1 cellular context compared by ENCODE assay signal in the genomic region with DNA sequence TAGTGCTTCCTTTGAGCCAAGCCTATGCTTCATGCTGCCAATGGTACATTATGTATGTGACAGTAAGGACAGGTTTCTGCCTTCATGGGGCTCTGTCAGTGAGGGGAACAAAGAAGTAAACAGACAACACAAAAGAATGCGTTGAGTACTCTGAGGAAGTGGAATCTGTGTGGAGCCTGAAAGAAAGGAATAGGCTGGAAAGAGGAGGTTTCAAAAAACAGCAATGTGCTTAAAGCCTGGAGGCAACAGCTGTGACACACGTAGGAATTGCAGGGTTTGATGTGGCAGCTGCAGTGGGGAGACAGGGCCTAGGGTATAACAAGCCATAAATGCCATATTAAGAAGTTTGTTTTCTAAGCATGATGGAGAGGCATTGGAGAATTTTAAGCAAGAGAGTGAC.
TF ChIP-seq lines count a peak whose summit lies in the region.

No MANE protein-coding gene starts in this region.

TF ChIP-seq in GM23338, 12 proteins besides CTCF, POLR2A, EP300 and RAD21 (continued from another document):
- TF ChIP-seq, protein P1, sequence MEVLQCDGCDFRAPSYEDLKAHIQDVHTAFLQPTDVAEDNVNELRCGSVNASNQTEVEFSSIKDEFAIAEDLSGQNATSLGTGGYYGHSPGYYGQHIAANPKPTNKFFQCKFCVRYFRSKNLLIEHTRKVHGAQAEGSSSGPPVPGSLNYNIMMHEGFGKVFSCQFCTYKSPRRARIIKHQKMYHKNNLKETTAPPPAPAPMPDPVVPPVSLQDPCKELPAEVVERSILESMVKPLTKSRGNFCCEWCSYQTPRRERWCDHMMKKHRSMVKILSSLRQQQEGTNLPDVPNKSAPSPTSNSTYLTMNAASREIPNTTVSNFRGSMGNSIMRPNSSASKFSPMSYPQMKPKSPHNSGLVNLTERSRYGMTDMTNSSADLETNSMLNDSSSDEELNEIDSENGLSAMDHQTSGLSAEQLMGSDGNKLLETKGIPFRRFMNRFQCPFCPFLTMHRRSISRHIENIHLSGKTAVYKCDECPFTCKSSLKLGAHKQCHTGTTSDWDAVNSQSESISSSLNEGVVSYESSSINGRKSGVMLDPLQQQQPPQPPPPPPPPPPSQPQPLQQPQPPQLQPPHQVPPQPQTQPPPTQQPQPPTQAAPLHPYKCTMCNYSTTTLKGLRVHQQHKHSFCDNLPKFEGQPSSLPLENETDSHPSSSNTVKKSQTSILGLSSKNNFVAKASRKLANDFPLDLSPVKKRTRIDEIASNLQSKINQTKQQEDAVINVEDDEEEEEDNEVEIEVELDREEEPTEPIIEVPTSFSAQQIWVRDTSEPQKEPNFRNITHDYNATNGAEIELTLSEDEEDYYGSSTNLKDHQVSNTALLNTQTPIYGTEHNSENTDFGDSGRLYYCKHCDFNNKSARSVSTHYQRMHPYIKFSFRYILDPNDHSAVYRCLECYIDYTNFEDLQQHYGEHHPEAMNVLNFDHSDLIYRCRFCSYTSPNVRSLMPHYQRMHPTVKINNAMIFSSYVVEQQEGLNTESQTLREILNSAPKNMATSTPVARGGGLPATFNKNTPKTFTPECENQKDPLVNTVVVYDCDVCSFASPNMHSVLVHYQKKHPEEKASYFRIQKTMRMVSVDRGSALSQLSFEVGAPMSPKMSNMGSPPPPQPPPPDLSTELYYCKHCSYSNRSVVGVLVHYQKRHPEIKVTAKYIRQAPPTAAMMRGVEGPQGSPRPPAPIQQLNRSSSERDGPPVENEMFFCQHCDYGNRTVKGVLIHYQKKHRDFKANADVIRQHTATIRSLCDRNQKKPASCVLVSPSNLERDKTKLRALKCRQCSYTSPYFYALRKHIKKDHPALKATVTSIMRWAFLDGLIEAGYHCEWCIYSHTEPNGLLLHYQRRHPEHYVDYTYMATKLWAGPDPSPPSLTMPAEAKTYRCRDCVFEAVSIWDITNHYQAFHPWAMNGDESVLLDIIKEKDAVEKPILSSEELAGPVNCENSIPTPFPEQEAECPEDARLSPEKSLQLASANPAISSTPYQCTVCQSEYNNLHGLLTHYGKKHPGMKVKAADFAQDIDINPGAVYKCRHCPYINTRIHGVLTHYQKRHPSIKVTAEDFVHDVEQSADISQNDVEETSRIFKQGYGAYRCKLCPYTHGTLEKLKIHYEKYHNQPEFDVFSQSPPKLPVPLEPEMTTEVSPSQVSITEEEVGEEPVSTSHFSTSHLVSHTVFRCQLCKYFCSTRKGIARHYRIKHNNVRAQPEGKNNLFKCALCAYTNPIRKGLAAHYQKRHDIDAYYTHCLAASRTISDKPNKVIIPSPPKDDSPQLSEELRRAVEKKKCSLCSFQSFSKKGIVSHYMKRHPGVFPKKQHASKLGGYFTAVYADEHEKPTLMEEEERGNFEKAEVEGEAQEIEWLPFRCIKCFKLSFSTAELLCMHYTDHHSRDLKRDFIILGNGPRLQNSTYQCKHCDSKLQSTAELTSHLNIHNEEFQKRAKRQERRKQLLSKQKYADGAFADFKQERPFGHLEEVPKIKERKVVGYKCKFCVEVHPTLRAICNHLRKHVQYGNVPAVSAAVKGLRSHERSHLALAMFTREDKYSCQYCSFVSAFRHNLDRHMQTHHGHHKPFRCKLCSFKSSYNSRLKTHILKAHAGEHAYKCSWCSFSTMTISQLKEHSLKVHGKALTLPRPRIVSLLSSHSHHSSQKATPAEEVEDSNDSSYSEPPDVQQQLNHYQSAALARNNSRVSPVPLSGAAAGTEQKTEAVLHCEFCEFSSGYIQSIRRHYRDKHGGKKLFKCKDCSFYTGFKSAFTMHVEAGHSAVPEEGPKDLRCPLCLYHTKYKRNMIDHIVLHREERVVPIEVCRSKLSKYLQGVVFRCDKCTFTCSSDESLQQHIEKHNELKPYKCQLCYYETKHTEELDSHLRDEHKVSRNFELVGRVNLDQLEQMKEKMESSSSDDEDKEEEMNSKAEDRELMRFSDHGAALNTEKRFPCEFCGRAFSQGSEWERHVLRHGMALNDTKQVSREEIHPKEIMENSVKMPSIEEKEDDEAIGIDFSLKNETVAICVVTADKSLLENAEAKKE (CRISPR knock-in tag; IDR thresholded peaks at IDR 0.05) = no peak
- no peak for TF ChIP-seq POLR2AphosphoS5 (IDR thresholded peaks at IDR 0.05; ENCODE audit: low read depth)
